1 cellular context compared by ENCODE assay signal in the genomic region with DNA sequence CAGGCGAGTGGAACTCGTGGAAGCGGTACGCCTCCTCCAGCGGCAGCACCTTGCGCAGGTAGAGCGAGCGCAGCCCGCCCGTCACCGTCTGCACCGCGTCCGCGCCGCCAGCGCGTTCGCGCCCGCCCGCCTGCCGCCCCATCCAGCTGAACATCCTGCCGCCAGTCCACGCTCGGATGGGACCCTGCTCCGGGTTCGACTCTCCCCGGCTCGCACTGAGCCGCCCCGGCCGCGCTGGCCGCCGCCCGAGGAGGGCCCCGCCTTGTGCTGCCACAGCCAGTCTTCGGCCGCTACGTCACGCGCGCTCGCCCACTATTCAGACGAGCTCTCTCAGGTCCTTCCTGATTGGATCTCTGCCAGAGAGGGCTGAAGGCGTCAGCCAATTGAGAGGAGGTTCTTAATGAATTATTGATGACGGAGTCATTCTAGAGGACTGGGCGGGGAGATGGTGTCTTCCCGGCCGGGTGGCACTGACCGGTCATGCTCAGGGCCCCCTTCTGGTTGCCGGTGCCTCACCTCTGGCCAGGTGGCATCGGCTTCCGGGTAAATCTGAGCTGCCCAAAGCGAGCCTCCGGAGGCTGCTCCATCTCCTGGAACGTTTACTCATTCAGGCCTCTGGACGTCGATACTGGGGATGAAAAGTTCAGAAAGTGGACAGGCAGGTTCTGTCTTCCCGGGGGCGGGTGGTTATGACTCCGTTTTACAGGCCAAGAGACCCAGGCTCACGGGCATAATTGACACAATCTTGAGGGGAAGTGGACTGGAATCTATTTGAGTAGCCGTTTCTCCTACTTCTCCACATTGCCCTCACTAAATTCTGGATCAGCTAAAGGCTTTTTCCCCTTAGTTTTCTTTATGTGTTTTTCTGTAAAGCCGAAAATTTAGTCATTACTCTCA.
TF ChIP-seq lines count a peak whose summit lies in the region.

A gene (minus strand): TSS at position 217 of the 897 bp plus-strand sequence. CDS start 63 bp downstream, at position 154.

TF ChIP-seq in HepG2, 621 proteins besides CTCF, POLR2A, EP300 and RAD21 (continued from another document and continues in another):
- TF ChIP-seq, protein P1, sequence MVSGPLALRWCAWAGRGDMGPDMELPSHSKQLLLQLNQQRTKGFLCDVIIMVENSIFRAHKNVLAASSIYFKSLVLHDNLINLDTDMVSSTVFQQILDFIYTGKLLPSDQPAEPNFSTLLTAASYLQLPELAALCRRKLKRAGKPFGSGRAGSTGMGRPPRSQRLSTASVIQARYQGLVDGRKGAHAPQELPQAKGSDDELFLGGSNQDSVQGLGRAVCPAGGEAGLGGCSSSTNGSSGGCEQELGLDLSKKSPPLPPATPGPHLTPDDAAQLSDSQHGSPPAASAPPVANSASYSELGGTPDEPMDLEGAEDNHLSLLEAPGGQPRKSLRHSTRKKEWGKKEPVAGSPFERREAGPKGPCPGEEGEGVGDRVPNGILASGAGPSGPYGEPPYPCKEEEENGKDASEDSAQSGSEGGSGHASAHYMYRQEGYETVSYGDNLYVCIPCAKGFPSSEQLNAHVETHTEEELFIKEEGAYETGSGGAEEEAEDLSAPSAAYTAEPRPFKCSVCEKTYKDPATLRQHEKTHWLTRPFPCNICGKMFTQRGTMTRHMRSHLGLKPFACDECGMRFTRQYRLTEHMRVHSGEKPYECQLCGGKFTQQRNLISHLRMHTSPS (CRISPR knock-in tag; IDR thresholded peaks at IDR 0.05; ENCODE audit: low read depth), result peak; percentile 92
- TF ChIP-seq PAF1 (CRISPR knock-in tag; IDR thresholded peaks at IDR 0.05) (no peak), MAZ (IDR thresholded peaks at IDR 0.05; ENCODE audit: borderline replicate concordance, low read depth, low read length) (no peak), MAZ (CRISPR knock-in tag; IDR thresholded peaks at IDR 0.05; ENCODE audit: low read depth) (peak; percentile 60; the same call in 1 of the 2 replicates), KAT7 (CRISPR knock-in tag; IDR thresholded peaks at IDR 0.05; ENCODE audit: borderline replicate concordance) (peak; percentile 70; the same call in 1 of the 2 replicates), ZNF572 (CRISPR knock-in tag; IDR thresholded peaks at IDR 0.05) (no peak), SETDB1 (CRISPR knock-in tag; IDR thresholded peaks at IDR 0.05; ENCODE audit: borderline replicate concordance) (no peak), TRIM24 (CRISPR knock-in tag; IDR thresholded peaks at IDR 0.05) (no peak), BORCS8-MEF2B (CRISPR knock-in tag; IDR thresholded peaks at IDR 0.05) (peak; percentile 70; the same call in 1 of the 2 replicates), ZNF337 (CRISPR knock-in tag; IDR thresholded peaks at IDR 0.05; ENCODE audit: borderline replicate concordance, low read depth) (peak; percentile 69; the same call in 1 of the 2 replicates), ISX (CRISPR knock-in tag; conservative IDR thresholded peaks at IDR 0.05) (no peak), ZNF335 (CRISPR knock-in tag; IDR thresholded peaks at IDR 0.05) (no peak), BRD4 (CRISPR knock-in tag; IDR thresholded peaks at IDR 0.05) (no peak), SCMH1 (CRISPR knock-in tag; IDR thresholded peaks at IDR 0.05; ENCODE audit: borderline replicate concordance) (no peak), YY1 (IDR thresholded peaks at IDR 0.05; ENCODE audit: insufficient read depth, insufficient replicate concordance, low read depth, low read length) (peak; percentile 30), ZNF260 (CRISPR knock-in tag; IDR thresholded peaks at IDR 0.05; ENCODE audit: borderline replicate concordance, low read depth) (no peak), TBP (CRISPR knock-in tag; IDR thresholded peaks at IDR 0.05) (no peak), FOSL1 (CRISPR knock-in tag; IDR thresholded peaks at IDR 0.05; ENCODE audit: borderline replicate concordance) (no peak), NFE2 (CRISPR knock-in tag; IDR thresholded peaks at IDR 0.05) (no peak), PCBP2 (optimal IDR thresholded peaks at IDR 0.05; ENCODE audit: low read depth, low read length, poor library complexity, severe bottlenecking) (no peak), STAT5B (CRISPR knock-in tag; IDR thresholded peaks at IDR 0.05) (no peak), TP53 (CRISPR knock-in tag; conservative IDR thresholded peaks at IDR 0.05) (no peak), CHD2 (IDR thresholded peaks at IDR 0.05; ENCODE audit: low read depth, low read length) (no peak), MED8 (CRISPR knock-in tag; IDR thresholded peaks at IDR 0.05; ENCODE audit: insufficient replicate concordance) (no peak), MAFF (IDR thresholded peaks at IDR 0.05; ENCODE audit: low read depth, low read length) (peak; percentile 57), SMARCE1 (IDR thresholded peaks at IDR 0.05; ENCODE audit: borderline replicate concordance) (no peak)
- TF ChIP-seq, protein P2, sequence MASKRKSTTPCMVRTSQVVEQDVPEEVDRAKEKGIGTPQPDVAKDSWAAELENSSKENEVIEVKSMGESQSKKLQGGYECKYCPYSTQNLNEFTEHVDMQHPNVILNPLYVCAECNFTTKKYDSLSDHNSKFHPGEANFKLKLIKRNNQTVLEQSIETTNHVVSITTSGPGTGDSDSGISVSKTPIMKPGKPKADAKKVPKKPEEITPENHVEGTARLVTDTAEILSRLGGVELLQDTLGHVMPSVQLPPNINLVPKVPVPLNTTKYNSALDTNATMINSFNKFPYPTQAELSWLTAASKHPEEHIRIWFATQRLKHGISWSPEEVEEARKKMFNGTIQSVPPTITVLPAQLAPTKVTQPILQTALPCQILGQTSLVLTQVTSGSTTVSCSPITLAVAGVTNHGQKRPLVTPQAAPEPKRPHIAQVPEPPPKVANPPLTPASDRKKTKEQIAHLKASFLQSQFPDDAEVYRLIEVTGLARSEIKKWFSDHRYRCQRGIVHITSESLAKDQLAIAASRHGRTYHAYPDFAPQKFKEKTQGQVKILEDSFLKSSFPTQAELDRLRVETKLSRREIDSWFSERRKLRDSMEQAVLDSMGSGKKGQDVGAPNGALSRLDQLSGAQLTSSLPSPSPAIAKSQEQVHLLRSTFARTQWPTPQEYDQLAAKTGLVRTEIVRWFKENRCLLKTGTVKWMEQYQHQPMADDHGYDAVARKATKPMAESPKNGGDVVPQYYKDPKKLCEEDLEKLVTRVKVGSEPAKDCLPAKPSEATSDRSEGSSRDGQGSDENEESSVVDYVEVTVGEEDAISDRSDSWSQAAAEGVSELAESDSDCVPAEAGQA (IDR thresholded peaks at IDR 0.05; ENCODE audit: low read depth), result no peak
- TF ChIP-seq, protein P2 (CRISPR knock-in tag; IDR thresholded peaks at IDR 0.05; ENCODE audit: borderline replicate concordance), result no peak
- TF ChIP-seq, protein P3, sequence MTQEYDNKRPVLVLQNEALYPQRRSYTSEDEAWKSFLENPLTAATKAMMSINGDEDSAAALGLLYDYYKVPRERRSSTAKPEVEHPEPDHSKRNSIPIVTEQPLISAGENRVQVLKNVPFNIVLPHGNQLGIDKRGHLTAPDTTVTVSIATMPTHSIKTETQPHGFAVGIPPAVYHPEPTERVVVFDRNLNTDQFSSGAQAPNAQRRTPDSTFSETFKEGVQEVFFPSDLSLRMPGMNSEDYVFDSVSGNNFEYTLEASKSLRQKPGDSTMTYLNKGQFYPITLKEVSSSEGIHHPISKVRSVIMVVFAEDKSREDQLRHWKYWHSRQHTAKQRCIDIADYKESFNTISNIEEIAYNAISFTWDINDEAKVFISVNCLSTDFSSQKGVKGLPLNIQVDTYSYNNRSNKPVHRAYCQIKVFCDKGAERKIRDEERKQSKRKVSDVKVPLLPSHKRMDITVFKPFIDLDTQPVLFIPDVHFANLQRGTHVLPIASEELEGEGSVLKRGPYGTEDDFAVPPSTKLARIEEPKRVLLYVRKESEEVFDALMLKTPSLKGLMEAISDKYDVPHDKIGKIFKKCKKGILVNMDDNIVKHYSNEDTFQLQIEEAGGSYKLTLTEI (CRISPR knock-in tag; conservative IDR thresholded peaks at IDR 0.05), result no peak
- TF ChIP-seq, protein P4, sequence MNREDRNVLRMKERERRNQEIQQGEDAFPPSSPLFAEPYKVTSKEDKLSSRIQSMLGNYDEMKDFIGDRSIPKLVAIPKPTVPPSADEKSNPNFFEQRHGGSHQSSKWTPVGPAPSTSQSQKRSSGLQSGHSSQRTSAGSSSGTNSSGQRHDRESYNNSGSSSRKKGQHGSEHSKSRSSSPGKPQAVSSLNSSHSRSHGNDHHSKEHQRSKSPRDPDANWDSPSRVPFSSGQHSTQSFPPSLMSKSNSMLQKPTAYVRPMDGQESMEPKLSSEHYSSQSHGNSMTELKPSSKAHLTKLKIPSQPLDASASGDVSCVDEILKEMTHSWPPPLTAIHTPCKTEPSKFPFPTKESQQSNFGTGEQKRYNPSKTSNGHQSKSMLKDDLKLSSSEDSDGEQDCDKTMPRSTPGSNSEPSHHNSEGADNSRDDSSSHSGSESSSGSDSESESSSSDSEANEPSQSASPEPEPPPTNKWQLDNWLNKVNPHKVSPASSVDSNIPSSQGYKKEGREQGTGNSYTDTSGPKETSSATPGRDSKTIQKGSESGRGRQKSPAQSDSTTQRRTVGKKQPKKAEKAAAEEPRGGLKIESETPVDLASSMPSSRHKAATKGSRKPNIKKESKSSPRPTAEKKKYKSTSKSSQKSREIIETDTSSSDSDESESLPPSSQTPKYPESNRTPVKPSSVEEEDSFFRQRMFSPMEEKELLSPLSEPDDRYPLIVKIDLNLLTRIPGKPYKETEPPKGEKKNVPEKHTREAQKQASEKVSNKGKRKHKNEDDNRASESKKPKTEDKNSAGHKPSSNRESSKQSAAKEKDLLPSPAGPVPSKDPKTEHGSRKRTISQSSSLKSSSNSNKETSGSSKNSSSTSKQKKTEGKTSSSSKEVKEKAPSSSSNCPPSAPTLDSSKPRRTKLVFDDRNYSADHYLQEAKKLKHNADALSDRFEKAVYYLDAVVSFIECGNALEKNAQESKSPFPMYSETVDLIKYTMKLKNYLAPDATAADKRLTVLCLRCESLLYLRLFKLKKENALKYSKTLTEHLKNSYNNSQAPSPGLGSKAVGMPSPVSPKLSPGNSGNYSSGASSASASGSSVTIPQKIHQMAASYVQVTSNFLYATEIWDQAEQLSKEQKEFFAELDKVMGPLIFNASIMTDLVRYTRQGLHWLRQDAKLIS (CRISPR knock-in tag; IDR thresholded peaks at IDR 0.05), result no peak
- TF ChIP-seq, protein P5, sequence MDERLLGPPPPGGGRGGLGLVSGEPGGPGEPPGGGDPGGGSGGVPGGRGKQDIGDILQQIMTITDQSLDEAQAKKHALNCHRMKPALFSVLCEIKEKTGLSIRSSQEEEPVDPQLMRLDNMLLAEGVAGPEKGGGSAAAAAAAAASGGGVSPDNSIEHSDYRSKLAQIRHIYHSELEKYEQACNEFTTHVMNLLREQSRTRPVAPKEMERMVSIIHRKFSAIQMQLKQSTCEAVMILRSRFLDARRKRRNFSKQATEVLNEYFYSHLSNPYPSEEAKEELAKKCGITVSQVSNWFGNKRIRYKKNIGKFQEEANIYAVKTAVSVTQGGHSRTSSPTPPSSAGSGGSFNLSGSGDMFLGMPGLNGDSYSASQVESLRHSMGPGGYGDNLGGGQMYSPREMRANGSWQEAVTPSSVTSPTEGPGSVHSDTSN (CRISPR knock-in tag; IDR thresholded peaks at IDR 0.05), result no peak
- TF ChIP-seq, protein P6, sequence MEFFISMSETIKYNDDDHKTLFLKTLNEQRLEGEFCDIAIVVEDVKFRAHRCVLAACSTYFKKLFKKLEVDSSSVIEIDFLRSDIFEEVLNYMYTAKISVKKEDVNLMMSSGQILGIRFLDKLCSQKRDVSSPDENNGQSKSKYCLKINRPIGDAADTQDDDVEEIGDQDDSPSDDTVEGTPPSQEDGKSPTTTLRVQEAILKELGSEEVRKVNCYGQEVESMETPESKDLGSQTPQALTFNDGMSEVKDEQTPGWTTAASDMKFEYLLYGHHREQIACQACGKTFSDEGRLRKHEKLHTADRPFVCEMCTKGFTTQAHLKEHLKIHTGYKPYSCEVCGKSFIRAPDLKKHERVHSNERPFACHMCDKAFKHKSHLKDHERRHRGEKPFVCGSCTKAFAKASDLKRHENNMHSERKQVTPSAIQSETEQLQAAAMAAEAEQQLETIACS (CRISPR knock-in tag; IDR thresholded peaks at IDR 0.05), result no peak
- TF ChIP-seq, protein P7, sequence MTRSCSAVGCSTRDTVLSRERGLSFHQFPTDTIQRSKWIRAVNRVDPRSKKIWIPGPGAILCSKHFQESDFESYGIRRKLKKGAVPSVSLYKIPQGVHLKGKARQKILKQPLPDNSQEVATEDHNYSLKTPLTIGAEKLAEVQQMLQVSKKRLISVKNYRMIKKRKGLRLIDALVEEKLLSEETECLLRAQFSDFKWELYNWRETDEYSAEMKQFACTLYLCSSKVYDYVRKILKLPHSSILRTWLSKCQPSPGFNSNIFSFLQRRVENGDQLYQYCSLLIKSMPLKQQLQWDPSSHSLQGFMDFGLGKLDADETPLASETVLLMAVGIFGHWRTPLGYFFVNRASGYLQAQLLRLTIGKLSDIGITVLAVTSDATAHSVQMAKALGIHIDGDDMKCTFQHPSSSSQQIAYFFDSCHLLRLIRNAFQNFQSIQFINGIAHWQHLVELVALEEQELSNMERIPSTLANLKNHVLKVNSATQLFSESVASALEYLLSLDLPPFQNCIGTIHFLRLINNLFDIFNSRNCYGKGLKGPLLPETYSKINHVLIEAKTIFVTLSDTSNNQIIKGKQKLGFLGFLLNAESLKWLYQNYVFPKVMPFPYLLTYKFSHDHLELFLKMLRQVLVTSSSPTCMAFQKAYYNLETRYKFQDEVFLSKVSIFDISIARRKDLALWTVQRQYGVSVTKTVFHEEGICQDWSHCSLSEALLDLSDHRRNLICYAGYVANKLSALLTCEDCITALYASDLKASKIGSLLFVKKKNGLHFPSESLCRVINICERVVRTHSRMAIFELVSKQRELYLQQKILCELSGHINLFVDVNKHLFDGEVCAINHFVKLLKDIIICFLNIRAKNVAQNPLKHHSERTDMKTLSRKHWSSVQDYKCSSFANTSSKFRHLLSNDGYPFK (CRISPR knock-in tag; IDR thresholded peaks at IDR 0.05; ENCODE audit: borderline replicate concordance), result no peak
- TF ChIP-seq, protein P8, sequence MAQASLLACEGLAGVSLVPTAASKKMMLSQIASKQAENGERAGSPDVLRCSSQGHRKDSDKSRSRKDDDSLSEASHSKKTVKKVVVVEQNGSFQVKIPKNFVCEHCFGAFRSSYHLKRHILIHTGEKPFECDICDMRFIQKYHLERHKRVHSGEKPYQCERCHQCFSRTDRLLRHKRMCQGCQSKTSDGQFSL (CRISPR knock-in tag; IDR thresholded peaks at IDR 0.05), result no peak
